Comparison of ENCODE assay signal across 1 cellular context in the genomic region with DNA sequence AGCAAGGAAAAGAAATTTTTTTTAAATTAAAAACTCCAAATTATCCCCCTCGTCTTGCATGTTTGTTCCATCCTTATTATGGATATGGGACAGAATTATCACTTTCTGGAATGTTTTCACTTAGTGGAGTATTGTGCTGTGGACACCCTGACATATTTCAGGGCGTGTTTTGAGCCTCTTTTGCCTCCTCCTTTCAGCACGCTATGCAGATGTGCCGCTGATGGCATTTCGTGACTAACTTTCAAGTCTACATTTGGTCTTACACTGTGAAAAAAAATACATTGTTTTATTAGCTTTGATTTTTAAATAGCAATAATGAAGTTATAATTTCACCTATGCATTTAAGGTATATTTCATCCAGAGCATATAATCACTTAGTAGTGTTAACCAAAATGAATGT.
TF ChIP-seq lines count a peak whose summit lies in the region.

No MANE protein-coding gene starts in this region.

TF ChIP-seq in IMR-90, 13 proteins besides CTCF, POLR2A, EP300 and RAD21:
- TF ChIP-seq NFE2L2 (IDR thresholded peaks at IDR 0.05; ENCODE audit: low read depth, low read length) (no peak), MXI1 (IDR thresholded peaks at IDR 0.05; ENCODE audit: borderline replicate concordance, low read depth, low read length) (no peak), FOS (IDR thresholded peaks at IDR 0.05; ENCODE audit: low read depth, low read length) (no peak), BHLHE40 (IDR thresholded peaks at IDR 0.05; ENCODE audit: low read depth, low read length) (no peak)
